ENCODE assay signal across 21 cellular contexts in genomic region chr7:22671177-22671879, GRCh38. TPM values are rescaled to one million over a fixed set of nuclear protein-coding genes. Genes with fewer than 3 reads are reported as not detected.
DNase-seq lines count a peak whose midpoint lies in the region; ATAC-seq, FAIRE-seq and TF ChIP-seq lines count a peak whose summit lies in the region.
"Had no signal": no experiment of that assay in that cellular context is flagged by ENCODE, and none has a peak within 500 bp of the region (broad histone marks: within the 10 kb centered on the region; RNA-seq: fewer than 3 reads in every experiment).

No MANE protein-coding gene starts in this region.

- H3K27me3 Mint-ChIP-seq in Caco-2 (ENCODE audit: insufficient read depth, unreplicated experiment) = no peaks in the 10 kb centered on the region

- H3K36me3 Mint-ChIP-seq in Caco-2 (ENCODE audit: insufficient read depth, unreplicated experiment) = peaks cover 7% of the 10 kb centered on the region

- TF ChIP-seq EP300 in A549 (IDR thresholded peaks at IDR 0.05) = no peak

- no peak for FAIRE-seq in A549 (lab: Jason Lieb, UNC)
- FAIRE-seq: kidney had no signal

- no peaks in the 10 kb centered on the region; the same call in 1 of the 2 replicates for H3K36me3 ChIP-seq in Caco-2 (ENCODE audit: control insufficient read depth, insufficient read depth, low read length)
- peaks cover 58% of the 10 kb centered on the region for H3K36me3 ChIP-seq in OCI-LY3 (replicated peaks; ENCODE audit: low read depth, low read length)
- H3K36me3 ChIP-seq in lower lobe of right lung = no peaks in the 10 kb centered on the region
- no peaks in the 10 kb centered on the region for H3K36me3 ChIP-seq in upper lobe of right lung
- H3K36me3 ChIP-seq: right lobe of liver had no signal

- H3K9me3 ChIP-seq in A549 (peaks cover 2% of the 10 kb centered on the region; the same call in 1 of the 3 replicates), Caco-2 (peaks cover 8% of the 10 kb centered on the region), OCI-LY3 (ENCODE audit: insufficient read depth, low read length) (no peaks in the 10 kb centered on the region), lower lobe of right lung (no peaks in the 10 kb centered on the region), upper lobe of right lung (no peaks in the 10 kb centered on the region)
- H3K9me3 ChIP-seq: right lobe of liver had no signal

- peaks cover 95% of the 10 kb centered on the region for H4K20me1 ChIP-seq in OCI-LY3 (ENCODE audit: insufficient read depth, low read length)

- H3K27ac ChIP-seq in A549 (peak overlapping the region in 1 of 2 experiments; percentile 74; a peak in 3 of 6 replicates), OCI-LY3 (ENCODE audit: low read length) (no peak overlapping the region), lower lobe of right lung (no peak overlapping the region), upper lobe of right lung (no peak overlapping the region)
- H3K27ac ChIP-seq: right lobe of liver had no signal

- WGBS in A549 (ENCODE audit: missing lambda C conversion rate) = 82% methylated on average over 5 of the region's 5 CpGs

- DNase-seq in A549 (ENCODE audit: low read depth in 1 of 2, low spot score in 1 of 2) = no peak
- DNase-seq in Caco-2 = no peak
- peak; percentile 51 for DNase-seq in fibroblast of mammary gland (ENCODE audit: low read depth)
- no peak for DNase-seq in lower lobe of right lung
- no peak for DNase-seq in globus pallidus (ENCODE audit: low spot score)
- no peak for DNase-seq in upper lobe of right lung
- DNase-seq: activated CD4-positive, alpha-beta T cell treated with anti-CD3 and anti-CD28 coated beads for 36 hours; activated gamma-delta T cell; AML-193; dermis blood vessel endothelial cell; DMS 273 treated with DMSO at 0.1 percent for 48 hours; Karpas-422; kidney; NCI-H1417 treated with DMSO at 0.1 percent for 48 hours; occipital lobe; right lobe of liver; SHP77; stimulated activated CD4-positive, alpha-beta T cell treated with anti-CD3 and anti-CD28 coated beads, Interleukin-1b, Interleukin-23, amount 100 ng/mL, for 48 hours; substantia nigra had no signal

- POLR2A ChIA-PET in A549 (lab: Yijun Ruan, JAX) = interaction anchor here (0.6 to 1.9 kb wide), 4 partner anchors 26 to 111 kb away, joined by 3 to 5 read pairs (median 4); partner anchors contain the start of gene IL6
- POLR2A ChIA-PET in Caco-2 (lab: Charles Lee) = no interaction called here

- H3K4me1 ChIP-seq in A549 = peaks cover 57% of the 10 kb centered on the region
- H3K4me1 ChIP-seq in Caco-2 = peaks cover 66% of the 10 kb centered on the region
- H3K4me1 ChIP-seq in OCI-LY3 (ENCODE audit: low read length) = peaks cover 57% of the 10 kb centered on the region
- H3K4me1 ChIP-seq in lower lobe of right lung = peaks cover 19% of the 10 kb centered on the region
- peaks cover 9% of the 10 kb centered on the region for H3K4me1 ChIP-seq in upper lobe of right lung
- H3K4me1 ChIP-seq: right lobe of liver had no signal

- BruUV-seq in Caco-2 (replicated peaks; lab: Mats Ljungman, UMichigan) = no TSS peak

- intact Hi-C loops in Caco-2 (cut with micrococcal nuclease; ENCODE audit: unreplicated experiment) = loop anchor here (5.0 kb wide), 1 partner anchor 56 kb away; the partner anchor contains the start of gene IL6
- intact Hi-C loops in lower lobe of right lung (cut with DNase I) = no loop called here
- intact Hi-C loops in upper lobe of right lung (cut with DNase I) = no loop called here

- H3K4me3 ChIP-seq in A549 = no peak overlapping the region
- H3K4me3 ChIP-seq in Caco-2 (ENCODE audit: low read depth, low read length) = no peak overlapping the region
- H3K4me3 ChIP-seq in OCI-LY3 (ENCODE audit: low read length) = no peak overlapping the region
- no peak overlapping the region for H3K4me3 ChIP-seq in fibroblast of mammary gland (ENCODE audit: control insufficient read depth, low read depth, low read length)
- H3K4me3 ChIP-seq in lower lobe of right lung = no peak overlapping the region
- H3K4me3 ChIP-seq in upper lobe of right lung = no peak overlapping the region
- H3K4me3 ChIP-seq: right lobe of liver had no signal

- H3K9me3 Mint-ChIP-seq in Caco-2 (ENCODE audit: unreplicated experiment) = peaks cover 14% of the 10 kb centered on the region

- no peak overlapping the region for H3K4me3 Mint-ChIP-seq in Caco-2 (ENCODE audit: unreplicated experiment)
- H3K4me3 Mint-ChIP-seq: activated CD4-positive, alpha-beta T cell treated with anti-CD3 and anti-CD28 coated beads for 36 hours had no signal

- TF ChIP-seq RAD21 in A549 (conservative IDR thresholded peaks at IDR 0.05 in 1 of 2, IDR thresholded peaks at IDR 0.05 in 1 of 2) = no peak

- no peak overlapping the region for H3K9ac ChIP-seq in OCI-LY3 (ENCODE audit: low read length)

- H3K27ac Mint-ChIP-seq in Caco-2 (ENCODE audit: unreplicated experiment) = peak overlapping the region; percentile 78
- H3K27ac Mint-ChIP-seq: activated CD4-positive, alpha-beta T cell treated with anti-CD3 and anti-CD28 coated beads for 36 hours had no signal

- no peaks in the 10 kb centered on the region for H3K27me3 ChIP-seq in Caco-2 (replicated peaks; ENCODE audit: control insufficient read depth, insufficient read depth, low read length)
- H3K27me3 ChIP-seq in OCI-LY3 (ENCODE audit: low read depth, low read length) = no peaks in the 10 kb centered on the region
- no peaks in the 10 kb centered on the region for H3K27me3 ChIP-seq in lower lobe of right lung (ENCODE audit: low read depth)
- no peaks in the 10 kb centered on the region for H3K27me3 ChIP-seq in upper lobe of right lung
- H3K27me3 ChIP-seq: right lobe of liver had no signal

- no peak for TF ChIP-seq POLR2A in A549 (IDR thresholded peaks at IDR 0.05; ENCODE audit: low read length)

- CTCF ChIA-PET in A549 (lab: Yijun Ruan, JAX) (interaction anchor here (1.6 to 6.3 kb wide), 4 partner anchors 16 to 384 kb away, joined by 3 to 57 read pairs (median 6); partner anchors contain the start of gene IL6), Caco-2 (lab: Charles Lee) (interaction anchor here (1.3 kb wide), 1 partner anchor 68 kb away, joined by 3 read pairs; no protein-coding TSS in a partner anchor)

- H3K79me2 ChIP-seq in OCI-LY3 (ENCODE audit: low read length) = peaks cover 100% of the 10 kb centered on the region

- H3K4me1 Mint-ChIP-seq in Caco-2 (ENCODE audit: low read depth, unreplicated experiment) = peaks cover 36% of the 10 kb centered on the region

- TF ChIP-seq CTCF in A549 (IDR thresholded peaks at IDR 0.05) (no peak), Caco-2 (IDR thresholded peaks at IDR 0.05; ENCODE audit: insufficient read depth in 1 of 2, low read depth in 1 of 2, low read length in 1 of 2, severe bottlenecking in 1 of 2, unreplicated experiment in 1 of 2) (no peak), OCI-LY3 (IDR thresholded peaks at IDR 0.05; ENCODE audit: low read depth, low read length) (no peak), fibroblast of mammary gland (conservative IDR thresholded peaks at IDR 0.05; ENCODE audit: control insufficient read depth, insufficient read depth, low read depth, low read length) (no peak), lower lobe of right lung (IDR thresholded peaks at IDR 0.05) (no peak), upper lobe of right lung (IDR thresholded peaks at IDR 0.05) (no peak)

- ATAC-seq in A549 (no peak), lower lobe of right lung (no peak), HG03432 (IDR thresholded peaks at IDR 0.05; ENCODE audit: unreplicated experiment) (no peak), upper lobe of right lung (no peak)
- ATAC-seq: activated CD4-positive, alpha-beta T cell treated with anti-CD3 and anti-CD28 coated beads for 36 hours; right lobe of liver had no signal

- H3K4me2 ChIP-seq in A549 (peak overlapping the region; percentile 1; the same call in 1 of the 3 replicates), OCI-LY3 (ENCODE audit: low read length) (peak overlapping the region; percentile 21)

- no peak overlapping the region for H2AFZ ChIP-seq in OCI-LY3 (ENCODE audit: low read depth, low read length)

TF ChIP-seq in A549, 52 proteins besides CTCF, POLR2A, EP300 and RAD21:
- TF ChIP-seq BCL3 (IDR thresholded peaks at IDR 0.05) = no peak
- no peak for TF ChIP-seq NPAS2 (CRISPR knock-in tag; IDR thresholded peaks at IDR 0.05; ENCODE audit: borderline replicate concordance)
- TF ChIP-seq FOXS1 (CRISPR knock-in tag; IDR thresholded peaks at IDR 0.05) = no peak
TF ChIP-seq in A549: peak in this region for 0.

RNA-seq across cellular contexts. Expression of gene IL6, which starts 55.7 kb away (rescaled TPM):
- polyA plus RNA-seq in A549 (2011; rRNA removed) (1.3 and 2.3 TPM in 2 replicates), A549 (2017; fragmentation: RNase III; extraction: RNeasy Plus Mini Kit Qiagen cat#74134 plus additional on column Dnase treatment) (2.8 to 4.4 TPM (median 2.9 TPM) in 3 replicates)
- 0.66 and 1.6 TPM in 2 replicates for polyA plus RNA-seq in A549 (2012; cell fraction: cytosol; rRNA removed)
- polyA plus RNA-seq in A549 (2012; cell fraction: nucleus; rRNA removed) = 1.4 and 2.1 TPM in 2 replicates
- 0.73 TPM in 1 of 2 replicates, not detected in the other for polyA minus RNA-seq in A549 (2011; rRNA and poly(A)+ RNA removed)
- total RNA-seq in Caco-2 (2022) (not detected in 2 replicates), lower lobe of right lung (8.2 TPM), upper lobe of right lung (6.5 TPM)
- total RNA-seq: occipital lobe had no signal
